18 cellular contexts compared by ENCODE assay signal in the genomic region with DNA sequence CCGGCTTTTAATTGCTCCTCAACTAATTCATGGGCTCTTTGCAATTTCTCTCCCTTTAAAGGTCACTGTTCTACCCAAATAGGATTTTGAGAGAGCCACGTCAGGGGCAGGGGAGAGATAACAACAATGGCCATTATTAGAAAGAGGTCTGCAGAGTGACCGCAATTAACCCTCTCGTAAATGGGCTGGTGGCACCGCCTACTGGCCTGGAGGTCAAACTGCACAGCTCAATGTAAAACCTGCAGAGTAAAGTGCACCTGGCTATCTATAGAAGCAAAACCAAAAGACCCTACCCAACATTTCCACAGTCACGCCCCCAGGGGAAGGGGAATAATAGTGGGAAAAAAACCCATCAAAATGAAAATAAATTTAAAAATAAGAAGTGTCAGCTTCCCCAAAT.
DNase-seq lines count a peak whose midpoint lies in the region; ATAC-seq and TF ChIP-seq lines count a peak whose summit lies in the region.
"Had no signal": no experiment of that assay in that cellular context is flagged by ENCODE, and none has a peak within 500 bp of the region (broad histone marks: within the 10 kb centered on the region; RNA-seq: fewer than 3 reads in every experiment).

No MANE protein-coding gene starts in this region.

- H3K4me3 ChIP-seq in GM12864 (ENCODE audit: low read depth, low read length) (no peak overlapping the region), fibroblast of mammary gland (ENCODE audit: control insufficient read depth, low read depth, low read length) (no peak overlapping the region), tibial artery (no peak overlapping the region)
- H3K4me3 ChIP-seq: body of pancreas, lung, skin epidermis had no signal

- H3K9me3 ChIP-seq in tibial artery, result peaks cover 0 to 16% (median 9%) of the 10 kb centered on the region in 3 donors

- DNase-seq in ACHN (peak; percentile 16), GM12864 (ENCODE audit: low read depth) (no peak), NAMALWA (ENCODE audit: low spot score) (peak; percentile 31), fibroblast of mammary gland (ENCODE audit: low read depth) (peak; percentile 11), tibial artery (no peak)
- DNase-seq: activated CD4-positive, alpha-beta T cell treated with anti-CD3 and anti-CD28 coated beads for 4 hours; body of pancreas; cortex of kidney; NCI-H1048; NCI-H2029 treated with DMSO at 0.1 percent for 48 hours; NCI-H526; stimulated activated CD4-positive, alpha-beta T cell treated with anti-CD3 and anti-CD28 coated beads, Interleukin-4, amount 100 ng/mL, for 1 hour; T1000 had no signal

- H3K27ac ChIP-seq in tibial artery, result no peak overlapping the region
- H3K27ac ChIP-seq: body of pancreas, epithelial cell of prostate, skin epidermis had no signal

- no peaks in the 10 kb centered on the region for H3K27me3 ChIP-seq in tibial artery
- H3K27me3 ChIP-seq: body of pancreas had no signal

- in situ Hi-C loops in ACHN (cut with HindIII; ENCODE audit: low pct_ligation_motif_present, low pct_unique_long_range_greater_than_20kb, low sequenced_read_pairs), result no loop called here

- intact Hi-C loops in tibial artery (cut with DNase I; ENCODE audit: low total_unique reads), result no loop called here

- TF ChIP-seq CTCF in GM12864 (IDR thresholded peaks at IDR 0.05; ENCODE audit: low read depth, low read length, missing control alignments) (peak; percentile 26), fibroblast of mammary gland (conservative IDR thresholded peaks at IDR 0.05; ENCODE audit: control insufficient read depth, insufficient read depth, low read depth, low read length) (peak; percentile 36), tibial artery (IDR thresholded peaks at IDR 0.05) (no peak)

- no peaks in the 10 kb centered on the region for H3K4me1 ChIP-seq in tibial artery
- H3K4me1 ChIP-seq: body of pancreas had no signal

- H3K36me3 ChIP-seq in tibial artery, result no peaks in the 10 kb centered on the region

- ATAC-seq in HG02642 (IDR thresholded peaks at IDR 0.05; ENCODE audit: poor library complexity, unreplicated experiment), result no peak
- ATAC-seq in HG03565 (IDR thresholded peaks at IDR 0.05; ENCODE audit: unreplicated experiment), result no peak
- ATAC-seq: body of pancreas had no signal

Comparison
In these comparisons a context has a peak if more than half of its experiments do, and no peak if none do; other contexts are left out.
1. DNase-seq: peak in ACHN (single experiment), NAMALWA (single experiment) and fibroblast of mammary gland (single experiment); none in GM12864 (single experiment) and tibial artery (0 of 2).
2. CTCF ChIP-seq: peak in GM12864 (single experiment) and fibroblast of mammary gland (single experiment); none in tibial artery (0 of 2).